ENCODE assay signal across 1 cellular context in genomic region chr2:61145990-61146389, GRCh38.
TF ChIP-seq lines count a peak whose summit lies in the region.

No MANE protein-coding gene starts in this region.

TF ChIP-seq in GM23338, 12 proteins besides CTCF, POLR2A, EP300 and RAD21 (continued from another document):
- TF ChIP-seq ZNF462 (CRISPR knock-in tag; IDR thresholded peaks at IDR 0.05): no peak
